Comparison of ENCODE assay signal across 8 cellular contexts in genomic region chr19:35745328-35746086, GRCh38. TPM values are rescaled to one million over a fixed set of nuclear protein-coding genes. Genes with fewer than 3 reads are reported as not detected.
DNase-seq lines count a peak whose midpoint lies in the region; ATAC-seq and TF ChIP-seq lines count a peak whose summit lies in the region.

A gene with protein sequence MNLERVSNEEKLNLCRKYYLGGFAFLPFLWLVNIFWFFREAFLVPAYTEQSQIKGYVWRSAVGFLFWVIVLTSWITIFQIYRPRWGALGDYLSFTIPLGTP (plus strand): TSS chr19:35745651. CDS start chr19:35745931, 280 bp downstream.
TSS of gene U2AF1L4 (minus strand) at chr19:35745418. CDS start at chr19:35745391, 27 bp downstream.

- peaks cover 5 to 69% (median 35%) of the 10 kb centered on the region in 4 donors for H3K4me1 Mint-ChIP-seq in CD4-positive, CD25-positive, alpha-beta regulatory T cell
- peaks cover 70% of the 10 kb centered on the region for H3K4me1 Mint-ChIP-seq in activated CD8-positive, alpha-beta T cell treated with anti-CD3 and anti-CD28 coated beads, Interleukin-2, amount 10 ng/mL, durations not matched to agents 7 days and 5 days (ENCODE audit: low read depth)

- no peaks in the 10 kb centered on the region for H3K27me3 ChIP-seq in CD4-positive, CD25-positive, alpha-beta regulatory T cell (ENCODE audit: control insufficient read depth, insufficient read depth, low read length)

- peak; percentile 59 for ATAC-seq in CD4-positive, CD25-positive, alpha-beta regulatory T cell (ENCODE audit: low read depth in 2 of 2)
- peak; percentile 36 for ATAC-seq in GM19467 (IDR thresholded peaks at IDR 0.05; ENCODE audit: unreplicated experiment)
- peak; percentile 56 for ATAC-seq in activated CD8-positive, alpha-beta T cell treated with anti-CD3 and anti-CD28 coated beads, Interleukin-2, amount 10 ng/mL, durations not matched to agents 7 days and 5 days

- H3K36me3 ChIP-seq in CD4-positive, CD25-positive, alpha-beta regulatory T cell (ENCODE audit: control insufficient read depth, insufficient read depth, low read length) = no peaks in the 10 kb centered on the region

- 0% methylated on average over 39 to 40 of the region's 40 CpGs for whole genome bisulfite sequencing in lower leg skin, 2 donors

- no peaks in the 10 kb centered on the region for H3K9me3 Mint-ChIP-seq in CD4-positive, CD25-positive, alpha-beta regulatory T cell
- H3K9me3 Mint-ChIP-seq in activated CD8-positive, alpha-beta T cell treated with anti-CD3 and anti-CD28 coated beads, Interleukin-2, amount 10 ng/mL, durations not matched to agents 7 days and 5 days (ENCODE audit: insufficient read depth) = no peaks in the 10 kb centered on the region

- CTCF ChIA-PET in activated CD8-positive, alpha-beta T cell treated with anti-CD3 and anti-CD28 coated beads, Interleukin-2, amount 10 ng/mL, durations not matched to agents 7 days and 5 days (lab: Charles Lee) = interaction anchor here (1.2 to 1.9 kb wide), 8 partner anchors 10 to 196 kb away, joined by 3 to 8 read pairs (median 5); partner anchors contain the start of gene KMT2B

- H3K36me3 Mint-ChIP-seq in CD4-positive, CD25-positive, alpha-beta regulatory T cell = peaks cover 9% of the 10 kb centered on the region
- peaks cover 18% of the 10 kb centered on the region for H3K36me3 Mint-ChIP-seq in activated CD8-positive, alpha-beta T cell treated with anti-CD3 and anti-CD28 coated beads, Interleukin-2, amount 10 ng/mL, durations not matched to agents 7 days and 5 days (ENCODE audit: low read depth)

- peak within 1 kb of the TSS; percentile 99 to 100 (median 100) for H3K27ac Mint-ChIP-seq in CD4-positive, CD25-positive, alpha-beta regulatory T cell
- H3K27ac Mint-ChIP-seq in activated CD8-positive, alpha-beta T cell treated with anti-CD3 and anti-CD28 coated beads, Interleukin-2, amount 10 ng/mL, durations not matched to agents 7 days and 5 days = peak within 1 kb of the TSS; percentile 99

- H3K4me3 ChIP-seq in CD4-positive, CD25-positive, alpha-beta regulatory T cell (ENCODE audit: low read depth, low read length) = peak within 1 kb of the TSS; percentile 88
- H3K4me3 ChIP-seq in lower leg skin (ENCODE audit: low read depth, poor library complexity, severe bottlenecking) = peak within 1 kb of the TSS; percentile 86

- POLR2A ChIA-PET in activated CD8-positive, alpha-beta T cell treated with anti-CD3 and anti-CD28 coated beads, Interleukin-2, amount 10 ng/mL, durations not matched to agents 7 days and 5 days (lab: Charles Lee) = interaction anchor here (0.7 to 1.9 kb wide), 9 partner anchors 12 to 133 kb away, joined by 3 to 8 read pairs (median 4); partner anchors contain the start of genes HAUS5, HSPB6 and KMT2B

- H3K4me1 ChIP-seq in CD4-positive, CD25-positive, alpha-beta regulatory T cell (ENCODE audit: control insufficient read depth, insufficient read depth, low read length, poor library complexity, severe bottlenecking) = peaks cover 66% of the 10 kb centered on the region

- TF ChIP-seq POLR2A in lower leg skin (IDR thresholded peaks at IDR 0.05) = no peak

- DNase-seq in CD4-positive, CD25-positive, alpha-beta regulatory T cell = peak; percentile 97 to 100 (median 98)
- peak; percentile 95 for DNase-seq in HS-5 (ENCODE audit: low read depth)
- DNase-seq in NK-92 (lab: John Stamatoyannopoulos, UW; ENCODE audit: unreplicated experiment) = peak; percentile 94
- DNase-seq in activated CD8-positive, alpha-beta T cell treated with anti-CD3 and anti-CD28 coated beads, Interleukin-2, amount 10 ng/mL, durations not matched to agents 7 days and 5 days = peak; percentile 98
- peak; percentile 96 for DNase-seq in ecto neural progenitor cell (ENCODE audit: low spot score)
- DNase-seq in lower leg skin (ENCODE audit: low spot score in 2 of 2) = peak; percentile 98 to 99
- peak; percentile 86 to 98 for DNase-seq in stimulated activated CD4-positive, alpha-beta T cell treated with anti-CD3 and anti-CD28 coated beads, Interleukin-4, amount 100 ng/mL, for 4 hours

- H3K27me3 Mint-ChIP-seq in CD4-positive, CD25-positive, alpha-beta regulatory T cell = peaks cover 12% of the 10 kb centered on the region
- H3K27me3 Mint-ChIP-seq in activated CD8-positive, alpha-beta T cell treated with anti-CD3 and anti-CD28 coated beads, Interleukin-2, amount 10 ng/mL, durations not matched to agents 7 days and 5 days (ENCODE audit: low read depth) = no peaks in the 10 kb centered on the region

- H3K4me3 Mint-ChIP-seq in CD4-positive, CD25-positive, alpha-beta regulatory T cell = peak within 1 kb of the TSS; percentile 90 to 98 (median 94)
- H3K4me3 Mint-ChIP-seq in activated CD8-positive, alpha-beta T cell treated with anti-CD3 and anti-CD28 coated beads, Interleukin-2, amount 10 ng/mL, durations not matched to agents 7 days and 5 days = peak within 1 kb of the TSS; percentile 93

- no peaks in the 10 kb centered on the region for H3K9me3 ChIP-seq in CD4-positive, CD25-positive, alpha-beta regulatory T cell (ENCODE audit: control insufficient read depth in 2 of 2, low read length in 2 of 2)

- intact Hi-C loops in lower leg skin (cut with DNase I; ENCODE audit: low total_unique reads) = no loop called here

- H3K27ac ChIP-seq in CD4-positive, CD25-positive, alpha-beta regulatory T cell (ENCODE audit: insufficient read depth, low read length, poor library complexity, severe bottlenecking) = peak within 1 kb of the TSS; percentile 100

- TF ChIP-seq CTCF in lower leg skin (IDR thresholded peaks at IDR 0.05) = no peak

RNA-seq across cellular contexts. Expression of the first gene that starts in this region (rescaled TPM):
- total RNA-seq in CD4-positive, CD25-positive, alpha-beta regulatory T cell = 21.1 TPM
- 10 to 100 TPM; 66.1 to 99.6 (median 72.9) TPM for polyA plus RNA-seq in CD4-positive, CD25-positive, alpha-beta regulatory T cell
- total RNA-seq in activated CD8-positive, alpha-beta T cell treated with anti-CD3 and anti-CD28 coated beads, Interleukin-2, amount 10 ng/mL, durations not matched to agents 7 days and 5 days = 10 to 100 TPM; 44.1 to 48.2 TPM
- 10 to 100 TPM; 13.7 to 47.4 (median 30.8) TPM for total RNA-seq in lower leg skin

RNA-seq across cellular contexts. Expression of gene U2AF1L4, which starts in this region (rescaled TPM):
- 70.8 TPM for total RNA-seq in CD4-positive, CD25-positive, alpha-beta regulatory T cell
- 10 to 100 TPM; 48.4 to 66.5 (median 58.5) TPM for polyA plus RNA-seq in CD4-positive, CD25-positive, alpha-beta regulatory T cell
- total RNA-seq in activated CD8-positive, alpha-beta T cell treated with anti-CD3 and anti-CD28 coated beads, Interleukin-2, amount 10 ng/mL, durations not matched to agents 7 days and 5 days = 10 to 100 TPM; 23.3 to 24.0 TPM
- total RNA-seq in lower leg skin = 10 to 100 TPM; 12.6 to 20.0 (median 18.5) TPM

Comparison
In these comparisons a context has a peak if more than half of its experiments do, and no peak if none do; other contexts are left out.
1. Peak in every context shown above with its lines: DNase-seq, ATAC-seq, H3K4me3 ChIP-seq and H3K27ac ChIP-seq.